9 cellular contexts compared by ENCODE assay signal in genomic region chr6:14454467-14454763, GRCh38.
A peak's percentile ranks its signal among the peaks of the same experiment; 100 is the strongest.
DNase-seq lines count a peak whose midpoint lies in the region; ATAC-seq lines count a peak whose summit lies in the region.
"Had no signal": no experiment of that assay in that cellular context is flagged by ENCODE, and none has a peak within 500 bp of the region (broad histone marks: within the 10 kb centered on the region; RNA-seq: fewer than 3 reads in every experiment).

No MANE protein-coding gene starts in this region.

- POLR2A ChIA-PET in activated CD8-positive, alpha-beta T cell treated with anti-CD3 and anti-CD28 coated beads, Interleukin-2, amount 10 ng/mL, durations not matched to agents 7 days and 5 days (lab: Charles Lee) = interaction anchor here (0.7 kb wide), 1 partner anchor 124 kb away, joined by 3 read pairs; no protein-coding TSS in a partner anchor

- peaks cover 21% of the 10 kb centered on the region for H3K4me1 ChIP-seq in CD4-positive, CD25-positive, alpha-beta regulatory T cell (ENCODE audit: control insufficient read depth, insufficient read depth, low read length, poor library complexity, severe bottlenecking)
- H3K4me1 ChIP-seq: right lobe of liver had no signal

- H3K27me3 Mint-ChIP-seq in CD4-positive, CD25-positive, alpha-beta regulatory T cell = no peaks in the 10 kb centered on the region
- H3K27me3 Mint-ChIP-seq in activated CD8-positive, alpha-beta T cell treated with anti-CD3 and anti-CD28 coated beads, Interleukin-2, amount 10 ng/mL, durations not matched to agents 7 days and 5 days (ENCODE audit: low read depth) = no peaks in the 10 kb centered on the region
- peaks cover 2 to 11% (median 2%) of the 10 kb centered on the region in 3 donors for H3K27me3 Mint-ChIP-seq in immature natural killer cell (ENCODE audit: low read depth in 3 of 3)

- CTCF ChIA-PET in activated CD8-positive, alpha-beta T cell treated with anti-CD3 and anti-CD28 coated beads, Interleukin-2, amount 10 ng/mL, durations not matched to agents 7 days and 5 days (lab: Charles Lee) = interaction anchor here (1.1 to 3.5 kb wide), 2 partner anchors 243 to 257 kb away, joined by 3 to 8 read pairs; no protein-coding TSS in a partner anchor

- no peaks in the 10 kb centered on the region for H3K36me3 ChIP-seq in CD4-positive, CD25-positive, alpha-beta regulatory T cell (ENCODE audit: control insufficient read depth, insufficient read depth, low read length)
- H3K36me3 ChIP-seq: right lobe of liver had no signal

- H3K36me3 Mint-ChIP-seq in CD4-positive, CD25-positive, alpha-beta regulatory T cell = no peaks in the 10 kb centered on the region
- peaks cover 5% of the 10 kb centered on the region for H3K36me3 Mint-ChIP-seq in activated CD8-positive, alpha-beta T cell treated with anti-CD3 and anti-CD28 coated beads, Interleukin-2, amount 10 ng/mL, durations not matched to agents 7 days and 5 days (ENCODE audit: low read depth)
- no peaks in the 10 kb centered on the region for H3K36me3 Mint-ChIP-seq in immature natural killer cell

- H3K9me3 Mint-ChIP-seq in CD4-positive, CD25-positive, alpha-beta regulatory T cell = peaks cover 0 to 1% (median 0%) of the 10 kb centered on the region in 7 donors
- no peaks in the 10 kb centered on the region for H3K9me3 Mint-ChIP-seq in activated CD8-positive, alpha-beta T cell treated with anti-CD3 and anti-CD28 coated beads, Interleukin-2, amount 10 ng/mL, durations not matched to agents 7 days and 5 days (ENCODE audit: insufficient read depth)
- H3K9me3 Mint-ChIP-seq in immature natural killer cell = no peaks in the 10 kb centered on the region

- H3K27ac ChIP-seq in CD4-positive, CD25-positive, alpha-beta regulatory T cell (ENCODE audit: insufficient read depth, low read length, poor library complexity, severe bottlenecking) = no peak overlapping the region
- H3K27ac ChIP-seq: right lobe of liver had no signal

- peak; percentile 48 to 52 for ATAC-seq in CD4-positive, CD25-positive, alpha-beta regulatory T cell (ENCODE audit: low read depth in 2 of 2)
- no peak for ATAC-seq in activated CD8-positive, alpha-beta T cell treated with anti-CD3 and anti-CD28 coated beads, Interleukin-2, amount 10 ng/mL, durations not matched to agents 7 days and 5 days
- ATAC-seq in GM21528 (IDR thresholded peaks at IDR 0.05; ENCODE audit: low FRiP score, unreplicated experiment) = no peak
- no peak for ATAC-seq in GM19395 (IDR thresholded peaks at IDR 0.05; ENCODE audit: unreplicated experiment)
- ATAC-seq: right lobe of liver had no signal

- peak overlapping the region in 2 of 4 donors; percentile 24 for H3K4me3 Mint-ChIP-seq in CD4-positive, CD25-positive, alpha-beta regulatory T cell
- peak overlapping the region; percentile 5 for H3K4me3 Mint-ChIP-seq in activated CD8-positive, alpha-beta T cell treated with anti-CD3 and anti-CD28 coated beads, Interleukin-2, amount 10 ng/mL, durations not matched to agents 7 days and 5 days
- peak overlapping the region; percentile 39 to 59 (median 46) for H3K4me3 Mint-ChIP-seq in immature natural killer cell

- no peaks in the 10 kb centered on the region for H3K27me3 ChIP-seq in CD4-positive, CD25-positive, alpha-beta regulatory T cell (ENCODE audit: control insufficient read depth, insufficient read depth, low read length)
- H3K27me3 ChIP-seq: right lobe of liver had no signal

- no peaks in the 10 kb centered on the region for H3K9me3 ChIP-seq in CD4-positive, CD25-positive, alpha-beta regulatory T cell (ENCODE audit: control insufficient read depth in 2 of 2, low read length in 2 of 2)
- H3K9me3 ChIP-seq: right lobe of liver had no signal

- DNase-seq in CD4-positive, CD25-positive, alpha-beta regulatory T cell = peak in 2 of 3 donors; percentile 7 to 19
- DNase-seq in NCI-H1105 treated with DMSO at 0.1 percent for 48 hours (lab: John Stamatoyannopoulos, UW) = peak; percentile 52
- peak; percentile 52 for DNase-seq in activated CD8-positive, alpha-beta T cell treated with anti-CD3 and anti-CD28 coated beads, Interleukin-2, amount 10 ng/mL, durations not matched to agents 7 days and 5 days
- no peak for DNase-seq in immature natural killer cell
- DNase-seq in NCI-H2107 (lab: John Stamatoyannopoulos, UW) = no peak
- DNase-seq in hypothalamus (lab: John Stamatoyannopoulos, UW) = no peak
- DNase-seq: right lobe of liver had no signal

- H3K4me1 Mint-ChIP-seq in CD4-positive, CD25-positive, alpha-beta regulatory T cell = peaks cover 0 to 34% (median 25%) of the 10 kb centered on the region in 4 donors
- H3K4me1 Mint-ChIP-seq in activated CD8-positive, alpha-beta T cell treated with anti-CD3 and anti-CD28 coated beads, Interleukin-2, amount 10 ng/mL, durations not matched to agents 7 days and 5 days (ENCODE audit: low read depth) = peaks cover 67% of the 10 kb centered on the region
- H3K4me1 Mint-ChIP-seq in immature natural killer cell = peaks cover 59 to 70% of the 10 kb centered on the region in 2 donors

- peak overlapping the region in 2 of 3 donors; percentile 24 to 56 for H3K27ac Mint-ChIP-seq in CD4-positive, CD25-positive, alpha-beta regulatory T cell
- peak overlapping the region; percentile 75 for H3K27ac Mint-ChIP-seq in activated CD8-positive, alpha-beta T cell treated with anti-CD3 and anti-CD28 coated beads, Interleukin-2, amount 10 ng/mL, durations not matched to agents 7 days and 5 days
- no peak overlapping the region for H3K27ac Mint-ChIP-seq in immature natural killer cell

- H3K4me3 ChIP-seq in CD4-positive, CD25-positive, alpha-beta regulatory T cell (ENCODE audit: low read depth, low read length) = no peak overlapping the region
- H3K4me3 ChIP-seq: right lobe of liver had no signal

Comparison
In these comparisons a context has a peak if more than half of its experiments do, and no peak if none do; other contexts are left out.
1. ATAC-seq: peak in CD4-positive, CD25-positive, alpha-beta regulatory T cell (2 of 2); none in activated CD8-positive, alpha-beta T cell treated with anti-CD3 and anti-CD28 coated beads, Interleukin-2, amount 10 ng/mL, durations not matched to agents 7 days and 5 days (single experiment), GM21528 (single experiment) and GM19395 (single experiment).
2. DNase-seq: peak in CD4-positive, CD25-positive, alpha-beta regulatory T cell (2 of 3), NCI-H1105 treated with DMSO at 0.1 percent for 48 hours (single experiment) and activated CD8-positive, alpha-beta T cell treated with anti-CD3 and anti-CD28 coated beads, Interleukin-2, amount 10 ng/mL, durations not matched to agents 7 days and 5 days (single experiment); none in immature natural killer cell (0 of 3), NCI-H2107 (single experiment) and hypothalamus (0 of 51).
3. H3K27ac Mint-ChIP-seq: peak in CD4-positive, CD25-positive, alpha-beta regulatory T cell (2 of 3) and activated CD8-positive, alpha-beta T cell treated with anti-CD3 and anti-CD28 coated beads, Interleukin-2, amount 10 ng/mL, durations not matched to agents 7 days and 5 days (single experiment); none in immature natural killer cell (0 of 6).